In the genomic region with DNA sequence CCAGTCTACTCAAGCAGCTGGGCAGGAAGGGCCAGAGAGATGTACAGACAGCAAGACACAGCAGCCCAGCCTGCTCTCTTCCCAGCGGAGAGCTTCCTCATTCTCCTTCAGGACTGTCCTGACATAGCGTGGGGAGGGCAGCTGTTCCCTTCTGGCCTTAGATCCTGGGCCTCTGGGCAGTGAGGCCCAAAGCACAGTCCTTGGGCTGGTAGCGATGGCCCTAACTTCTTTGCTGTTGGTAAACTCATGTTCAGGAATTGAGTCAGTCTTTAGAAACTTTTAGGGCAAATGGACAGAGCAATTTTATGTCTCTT, we compare ENCODE assay signal across 13 cellular contexts.
DNase-seq lines count a peak whose midpoint lies in the region; TF ChIP-seq lines count a peak whose summit lies in the region.
"Had no signal": no experiment of that assay in that cellular context is flagged by ENCODE, and none has a peak within 500 bp of the region (broad histone marks: within the 10 kb centered on the region; RNA-seq: fewer than 3 reads in every experiment).

No MANE protein-coding gene starts in this region.

- peaks cover 28% of the 10 kb centered on the region for H3K4me1 ChIP-seq in endocrine pancreas (ENCODE audit: control insufficient read depth, insufficient read depth, low read length)
- H3K4me1 ChIP-seq in mucosa of rectum (ENCODE audit: control insufficient read depth in 2 of 2, insufficient read depth in 2 of 2, low read length in 2 of 2): peaks cover 8 to 35% of the 10 kb centered on the region in 2 donors
- H3K4me1 ChIP-seq in subcutaneous abdominal adipose tissue (ENCODE audit: control insufficient read depth in 5 of 5, insufficient read depth in 5 of 5, low read length in 5 of 5): peaks cover 8 to 66% (median 49%) of the 10 kb centered on the region in 5 donors
- H3K4me1 ChIP-seq in BE2C: peaks cover 18% of the 10 kb centered on the region

- peak overlapping the region; percentile 94 to 97 for H3K27ac ChIP-seq in mucosa of rectum (ENCODE audit: low read depth in 2 of 2, low read length in 2 of 2)
- H3K27ac ChIP-seq in subcutaneous abdominal adipose tissue (ENCODE audit: low read depth, low read length): peak overlapping the region; percentile 74
- H3K27ac ChIP-seq: neutrophil had no signal

- no peaks in the 10 kb centered on the region for H3K27me3 ChIP-seq in endocrine pancreas (ENCODE audit: control insufficient read depth, insufficient read depth, low read length)
- H3K27me3 ChIP-seq in mucosa of rectum (ENCODE audit: control insufficient read depth in 2 of 2, insufficient read depth in 2 of 2, low read length in 2 of 2): no peaks in the 10 kb centered on the region
- no peaks in the 10 kb centered on the region for H3K27me3 ChIP-seq in subcutaneous abdominal adipose tissue (ENCODE audit: control insufficient read depth in 5 of 5, insufficient read depth in 4 of 5, low read length in 5 of 5)
- H3K27me3 ChIP-seq in BE2C: no peaks in the 10 kb centered on the region
- H3K27me3 ChIP-seq: neutrophil had no signal

- H3K4me3 ChIP-seq in endocrine pancreas (ENCODE audit: control insufficient read depth, insufficient read depth, low read length): peak overlapping the region; percentile 15
- H3K4me3 ChIP-seq in mucosa of rectum (ENCODE audit: low read length in 2 of 2): peak overlapping the region; percentile 70 to 71
- no peak overlapping the region for H3K4me3 ChIP-seq in subcutaneous abdominal adipose tissue (ENCODE audit: low read depth in 1 of 5, low read length in 5 of 5)
- H3K4me3 ChIP-seq in BE2C (ENCODE audit: low read depth, low read length): no peak overlapping the region

- TF ChIP-seq CTCF in BE2C (IDR thresholded peaks at IDR 0.05; ENCODE audit: low read depth, low read length): no peak

- DNase-seq in NCI-H69 (lab: John Stamatoyannopoulos, UW): peak; percentile 34
- no peak for DNase-seq in stimulated activated CD4-positive, alpha-beta T cell treated with anti-CD3 and anti-CD28 coated beads, Interleukin-1b, Interleukin-23, amount 100 ng/mL, for 48 hours
- no peak for DNase-seq in NCI-H1694 (lab: John Stamatoyannopoulos, UW)
- no peak for DNase-seq in BE2C
- no peak for DNase-seq in NCI-H2029 (lab: John Stamatoyannopoulos, UW)
- DNase-seq: activated CD8-positive, alpha-beta memory T cell treated with anti-CD3 and anti-CD28 coated beads, Interleukin-2, amount 50 U/mL, for 48 hours; islet precursor cell; stimulated activated CD4-positive, alpha-beta T cell treated with anti-CD3 and anti-CD28 coated beads, Interleukin-2, amount 100 ng/mL, for 48 hours; stimulated activated naive CD4-positive, alpha-beta T cell treated with Interleukin-2 at 50 U/mL for 16 hours had no signal

- H3K9me3 ChIP-seq in endocrine pancreas (ENCODE audit: control insufficient read depth, low read length): no peaks in the 10 kb centered on the region
- H3K9me3 ChIP-seq in mucosa of rectum (ENCODE audit: control insufficient read depth in 2 of 2, low read length in 2 of 2): no peaks in the 10 kb centered on the region
- no peaks in the 10 kb centered on the region for H3K9me3 ChIP-seq in subcutaneous abdominal adipose tissue (ENCODE audit: control insufficient read depth in 5 of 5, low read length in 5 of 5)
- H3K9me3 ChIP-seq in BE2C: no peaks in the 10 kb centered on the region
- H3K9me3 ChIP-seq: neutrophil had no signal

- H3K9ac ChIP-seq in endocrine pancreas (ENCODE audit: control insufficient read depth, insufficient read depth, low read length) (no peak overlapping the region), mucosa of rectum (ENCODE audit: low read depth in 1 of 2, low read length in 2 of 2) (peak overlapping the region; percentile 56 to 82), subcutaneous abdominal adipose tissue (ENCODE audit: low read length in 5 of 5) (peak overlapping the region in 1 of 5 donors; percentile 39)

- H3K36me3 ChIP-seq in endocrine pancreas (ENCODE audit: control insufficient read depth, insufficient read depth, low read length) (peaks cover 1% of the 10 kb centered on the region), mucosa of rectum (ENCODE audit: control insufficient read depth in 2 of 2, insufficient read depth in 2 of 2, low read length in 2 of 2) (peaks cover 0 to 14% of the 10 kb centered on the region in 2 donors), subcutaneous abdominal adipose tissue (ENCODE audit: control insufficient read depth in 5 of 5, insufficient read depth in 5 of 5, low read length in 5 of 5) (peaks cover 6 to 42% (median 37%) of the 10 kb centered on the region in 5 donors), BE2C (peaks cover 11% of the 10 kb centered on the region)
- H3K36me3 ChIP-seq: neutrophil had no signal

Comparison
In these comparisons a context has a peak if more than half of its experiments do, and no peak if none do; other contexts are left out.
1. H3K4me3 ChIP-seq: peak in endocrine pancreas (single experiment) and mucosa of rectum (2 of 2); none in subcutaneous abdominal adipose tissue (0 of 5) and BE2C (single experiment).